8 cellular contexts compared by ENCODE assay signal in the genomic region with DNA sequence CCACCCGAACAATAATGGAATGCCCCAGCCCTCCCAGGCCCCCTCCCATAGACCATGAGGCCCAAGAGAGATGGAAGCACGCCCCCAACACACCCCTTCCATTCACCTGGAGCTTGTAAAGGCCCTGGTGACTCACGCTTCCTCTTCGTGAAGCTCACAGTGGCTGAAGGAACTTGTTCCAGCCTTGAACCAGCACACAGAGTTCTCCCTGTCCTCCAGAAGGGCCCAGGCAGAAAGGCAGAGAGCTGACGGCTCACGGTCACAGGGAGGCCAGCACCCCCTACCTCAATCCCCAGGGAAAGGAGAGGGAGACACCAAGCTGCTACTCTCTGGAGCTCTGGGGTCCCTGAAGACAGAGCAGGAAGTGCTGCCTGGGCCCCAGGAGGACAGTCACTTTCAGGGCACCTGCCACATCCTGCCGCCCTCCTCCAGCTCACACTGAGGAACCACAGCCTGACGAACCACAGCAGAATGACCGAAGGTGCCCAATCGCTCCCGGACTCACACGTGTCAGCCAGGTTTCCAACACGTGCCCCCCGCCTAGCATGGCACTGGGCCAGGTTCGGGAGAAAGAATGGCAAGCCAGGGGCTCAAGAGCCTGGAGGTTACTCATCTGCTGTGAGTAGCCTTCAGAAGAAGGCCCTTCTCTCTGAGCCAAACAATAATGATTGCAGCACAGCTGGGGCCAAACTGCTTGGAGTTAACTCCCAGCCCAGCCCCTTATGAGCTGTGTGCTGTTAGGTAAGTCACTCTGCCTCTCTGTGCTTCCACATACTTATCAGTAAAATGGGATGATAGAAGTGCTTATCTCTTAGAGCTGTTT. TPM values are rescaled to one million over a fixed set of nuclear protein-coding genes. Genes with fewer than 3 reads are reported as not detected.
DNase-seq lines count a peak whose midpoint lies in the region; ATAC-seq and TF ChIP-seq lines count a peak whose summit lies in the region.

No MANE protein-coding gene starts in this region.

- DNase-seq in GM12864 (ENCODE audit: low read depth) (peak; percentile 53), esophagus squamous epithelium (lab: John Stamatoyannopoulos, UW) (no peak), skeletal muscle cell (ENCODE audit: low read depth) (peak; percentile 18), NCI-H2227 (lab: John Stamatoyannopoulos, UW; ENCODE audit: unreplicated experiment) (no peak), NCI-H524 treated with DMSO at 0.1 percent for 48 hours (lab: John Stamatoyannopoulos, UW) (no peak)
- DNase-seq in activated CD4-positive, alpha-beta memory T cell treated with anti-CD3 and anti-CD28 coated beads for 36 hours: peak; percentile 80

- TF ChIP-seq POLR2A in esophagus squamous epithelium (IDR thresholded peaks at IDR 0.05): peak in 1 of 4 donors; percentile 29

- POLR2A ChIA-PET in activated CD4-positive, alpha-beta memory T cell treated with anti-CD3 and anti-CD28 coated beads for 36 hours (lab: Charles Lee): no interaction called here

- intact Hi-C loops in activated CD4-positive, alpha-beta memory T cell treated with anti-CD3 and anti-CD28 coated beads for 36 hours (cut with micrococcal nuclease): no loop called here
- intact Hi-C loops in esophagus squamous epithelium (cut with DNase I): no loop called here

- WGBS in esophagus squamous epithelium, 2 donors: 4% methylated on average over 8 of the region's 15 CpGs; no CpG with 5 or more reads in 1 of the 2 donors

- no peaks in the 10 kb centered on the region for H3K36me3 Mint-ChIP-seq in activated CD4-positive, alpha-beta memory T cell treated with anti-CD3 and anti-CD28 coated beads for 36 hours

- CTCF ChIA-PET in activated CD4-positive, alpha-beta memory T cell treated with anti-CD3 and anti-CD28 coated beads for 36 hours (lab: Charles Lee): interaction anchor here (1.2 to 1.3 kb wide), 2 partner anchors 27 to 37 kb away, joined by 3 to 10 read pairs; no protein-coding TSS in a partner anchor

- TF ChIP-seq CTCF in GM12864 (IDR thresholded peaks at IDR 0.05; ENCODE audit: low read depth, low read length, missing control alignments): no peak
- TF ChIP-seq CTCF in esophagus squamous epithelium (IDR thresholded peaks at IDR 0.05): no peak

- H3K27ac ChIP-seq in HUES48 (ENCODE audit: low read depth, low read length) (peak overlapping the region; percentile 49), esophagus squamous epithelium (peak overlapping the region; percentile 84 to 91 (median 90))

- no peaks in the 10 kb centered on the region for H3K9me3 ChIP-seq in HUES48 (ENCODE audit: control insufficient read depth, insufficient read depth, low read length)
- H3K9me3 ChIP-seq in esophagus squamous epithelium: no peaks in the 10 kb centered on the region

- H3K4me3 Mint-ChIP-seq in activated CD4-positive, alpha-beta memory T cell treated with anti-CD3 and anti-CD28 coated beads for 36 hours: no peak overlapping the region

- H3K27me3 ChIP-seq in HUES48 (ENCODE audit: control insufficient read depth, insufficient read depth, low read length): no peaks in the 10 kb centered on the region
- H3K27me3 ChIP-seq in esophagus squamous epithelium: no peaks in the 10 kb centered on the region

- 0 out of 2 replicates have a peak, but pooled peaks cover 2% of the 10 kb centered on the region for H3K36me3 ChIP-seq in HUES48 (ENCODE audit: control insufficient read depth, insufficient read depth, low read length)
- peaks cover 0 to 4% (median 0%) of the 10 kb centered on the region in 3 donors for H3K36me3 ChIP-seq in esophagus squamous epithelium

- H3K4me1 ChIP-seq in HUES48 (ENCODE audit: control insufficient read depth, insufficient read depth, low read length) (peaks cover 44% of the 10 kb centered on the region), esophagus squamous epithelium (peaks cover 43 to 88% (median 62%) of the 10 kb centered on the region in 3 donors)

- H3K4me3 ChIP-seq in GM12864 (ENCODE audit: low read depth, low read length) (peak overlapping the region; percentile 28), HUES48 (ENCODE audit: low read depth, low read length) (no peak overlapping the region), esophagus squamous epithelium (peak overlapping the region in 1 of 4 donors; percentile 24), skeletal muscle cell (ENCODE audit: low read depth, low read length) (no peak overlapping the region)

- peak; percentile 84 for ATAC-seq in GM21528 (IDR thresholded peaks at IDR 0.05; ENCODE audit: low FRiP score, unreplicated experiment)

- no peaks in the 10 kb centered on the region for H3K27me3 Mint-ChIP-seq in activated CD4-positive, alpha-beta memory T cell treated with anti-CD3 and anti-CD28 coated beads for 36 hours

- no peak overlapping the region for H3K9ac ChIP-seq in HUES48 (ENCODE audit: low read depth, low read length)

- H3K9me3 Mint-ChIP-seq in activated CD4-positive, alpha-beta memory T cell treated with anti-CD3 and anti-CD28 coated beads for 36 hours: no peaks in the 10 kb centered on the region

- H3K4me1 Mint-ChIP-seq in activated CD4-positive, alpha-beta memory T cell treated with anti-CD3 and anti-CD28 coated beads for 36 hours (ENCODE audit: low read depth): peaks cover 10% of the 10 kb centered on the region

- H3K27ac Mint-ChIP-seq in activated CD4-positive, alpha-beta memory T cell treated with anti-CD3 and anti-CD28 coated beads for 36 hours: peak overlapping the region; percentile 69

RNA-seq across cellular contexts. Expression of gene DLG5, which starts 52.8 kb away (rescaled TPM):
- total RNA-seq in activated CD4-positive, alpha-beta memory T cell treated with anti-CD3 and anti-CD28 coated beads for 36 hours: 1 to 10 TPM; 2.6 to 2.9 TPM
- 10 to 100 TPM; 34.1 to 50.9 (median 41.3) TPM for total RNA-seq in esophagus squamous epithelium

Comparison
In these comparisons a context has a peak if more than half of its experiments do, and no peak if none do; other contexts are left out.
1. DNase-seq: peak in GM12864 (single experiment), activated CD4-positive, alpha-beta memory T cell treated with anti-CD3 and anti-CD28 coated beads for 36 hours (single experiment) and skeletal muscle cell (single experiment); none in esophagus squamous epithelium (single experiment), NCI-H2227 (single experiment) and NCI-H524 treated with DMSO at 0.1 percent for 48 hours (single experiment).
2. RNA of gene DLG5, which starts 52.8 kb away (total RNA-seq): 34.1 to 50.9 TPM in esophagus squamous epithelium; 2.6 to 2.9 TPM in activated CD4-positive, alpha-beta memory T cell treated with anti-CD3 and anti-CD28 coated beads for 36 hours; every median in the first group is over 4 times any median in the second.